In the genomic region with DNA sequence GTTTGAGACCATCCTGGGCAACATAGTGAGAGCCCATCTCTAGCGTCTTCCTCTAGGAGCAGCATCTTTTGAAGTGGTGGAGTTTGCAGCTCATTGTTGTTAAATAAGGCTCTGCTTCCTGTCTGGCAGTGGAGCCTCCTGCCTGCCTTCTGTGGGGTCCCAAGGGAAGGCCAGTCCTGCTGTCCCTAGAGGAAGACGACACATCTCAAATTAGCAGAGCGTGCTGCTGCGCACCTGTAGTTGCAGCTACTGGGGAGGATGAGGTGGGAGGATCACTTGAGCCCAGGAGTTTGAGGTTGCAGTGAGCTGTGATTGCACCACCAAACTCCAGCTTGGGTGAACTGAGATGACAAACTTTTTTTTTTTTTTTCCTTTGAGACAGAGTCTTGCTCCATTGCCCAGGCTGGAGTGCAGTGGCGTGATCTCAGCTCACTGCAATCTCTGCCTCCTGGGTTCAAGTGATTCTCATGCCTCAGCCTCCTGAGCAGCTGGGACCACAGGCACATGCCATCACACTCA, we compare ENCODE assay signal across 7 cellular contexts. TPM values are rescaled to one million over a fixed set of nuclear protein-coding genes. Genes with fewer than 3 reads are reported as not detected.
"Had no signal": no experiment of that assay in that cellular context is flagged by ENCODE, and none has a peak within 500 bp of the region (broad histone marks: within the 10 kb centered on the region; RNA-seq: fewer than 3 reads in every experiment).

No MANE protein-coding gene starts in this region.

RNA-seq across cellular contexts. Expression of a gene that starts 2.7 kb away (rescaled TPM):
- total RNA-seq: left ventricle myocardium superior; mesenteric fat pad; myocyte; naive thymus-derived CD4-positive, alpha-beta T cell; natural killer cell treated with Interleukin-12 subunit alpha and Interleukin-12 subunit beta and Interleukin-15 and Interleukin-18, amount 100 ng/mL, for 72 hours; sciatic nerve; vagina had no signal

RNA-seq across cellular contexts. Expression of a gene that starts 17.8 kb away (rescaled TPM):
- total RNA-seq: naive thymus-derived CD4-positive, alpha-beta T cell had no signal
- polyA plus RNA-seq: naive thymus-derived CD4-positive, alpha-beta T cell had no signal
